ENCODE assay signal across 10 cellular contexts in the genomic region with DNA sequence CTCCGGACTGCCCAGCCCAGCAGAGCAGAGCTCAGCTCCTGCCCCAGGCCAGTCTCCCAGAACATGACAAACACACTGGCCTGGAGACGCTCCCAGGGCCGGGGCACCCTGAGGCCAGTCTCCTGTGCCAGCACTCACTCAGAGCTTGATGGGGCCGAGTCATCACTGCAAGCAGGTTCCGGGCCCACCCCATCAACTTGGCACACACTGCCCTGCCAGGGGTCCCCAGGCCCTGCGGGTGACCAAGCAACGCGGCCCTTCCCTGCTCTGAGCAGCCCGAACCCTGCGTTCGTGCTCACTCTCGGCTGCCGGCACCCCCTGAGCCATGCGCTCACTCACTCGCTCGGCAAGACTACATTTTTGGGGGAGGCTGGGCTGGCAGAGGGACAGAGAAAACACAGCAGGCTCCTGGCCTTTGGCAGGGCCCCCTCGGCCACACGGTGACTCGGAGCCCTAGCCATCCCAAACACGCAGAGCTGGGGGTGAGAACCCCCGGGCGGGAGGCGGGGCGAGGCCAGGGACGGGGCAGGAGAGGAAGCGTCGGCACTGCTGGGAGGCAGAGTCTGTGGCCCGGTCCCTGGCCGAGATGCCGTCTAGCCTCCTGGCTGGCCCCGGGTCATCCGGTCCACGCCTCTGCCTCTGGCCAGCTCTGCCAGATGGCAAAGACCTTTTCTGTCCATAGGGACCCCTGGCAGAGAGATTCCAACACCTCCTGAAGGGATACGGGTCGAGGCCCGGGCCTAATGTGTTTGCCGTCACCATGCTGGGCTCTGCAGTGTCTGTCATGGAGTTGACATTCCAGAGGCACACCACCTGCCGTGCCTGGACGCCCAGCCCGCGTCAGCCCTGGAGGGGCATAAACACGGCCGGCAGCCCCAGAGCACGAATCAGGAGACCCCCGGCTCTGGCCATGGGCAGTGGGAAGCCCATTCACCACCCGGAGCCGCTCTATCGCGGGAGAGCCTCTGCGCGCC.
DNase-seq lines count a peak whose midpoint lies in the region; TF ChIP-seq lines count a peak whose summit lies in the region.
"Had no signal": no experiment of that assay in that cellular context is flagged by ENCODE, and none has a peak within 500 bp of the region (broad histone marks: within the 10 kb centered on the region; RNA-seq: fewer than 3 reads in every experiment).

No MANE protein-coding gene starts in this region.

- no peaks in the 10 kb centered on the region for H3K36me3 Mint-ChIP-seq in chondrocyte (ENCODE audit: low read depth)

- H3K27me3 Mint-ChIP-seq in chondrocyte (ENCODE audit: low read depth), result no peaks in the 10 kb centered on the region

- H3K4me1 ChIP-seq in tibial nerve (peaks cover 0 to 53% (median 6%) of the 10 kb centered on the region in 4 donors), BE2C (no peaks in the 10 kb centered on the region; the same call in 1 of the 2 replicates)

- H3K4me1 Mint-ChIP-seq in chondrocyte (ENCODE audit: low read depth), result peaks cover 82% of the 10 kb centered on the region

- H3K36me3 ChIP-seq in tibial nerve (no peaks in the 10 kb centered on the region), BE2C (no peaks in the 10 kb centered on the region)
- H3K36me3 ChIP-seq: cardiac muscle cell had no signal

- TF ChIP-seq CTCF in chondrocyte (IDR thresholded peaks at IDR 0.05) (no peak), tibial nerve (IDR thresholded peaks at IDR 0.05) (no peak), BE2C (IDR thresholded peaks at IDR 0.05; ENCODE audit: low read depth, low read length) (no peak)

- TF ChIP-seq POLR2A in tibial nerve (IDR thresholded peaks at IDR 0.05), result no peak

- peak overlapping the region in 1 of 4 donors; percentile 29 for H3K27ac ChIP-seq in tibial nerve
- H3K27ac ChIP-seq: cardiac muscle cell had no signal

- peak overlapping the region; percentile 89 for H3K27ac Mint-ChIP-seq in chondrocyte (ENCODE audit: unreplicated experiment)

- H3K9me3 ChIP-seq in tibial nerve, result no peaks in the 10 kb centered on the region
- no peaks in the 10 kb centered on the region for H3K9me3 ChIP-seq in BE2C

- DNase-seq in HS-27A (ENCODE audit: low read depth) (peak; percentile 96), chondrocyte (ENCODE audit: low spot score) (no peak), kidney glomerular epithelial cell (lab: John Stamatoyannopoulos, UW) (peak; percentile 45), tibial nerve (ENCODE audit: low spot score in 2 of 2) (peak; percentile 21 to 25), BE2C (no peak), NCI-H69 (lab: John Stamatoyannopoulos, UW) (no peak), SKM-1 treated with dmso at 0.1 percent for 144 hours (lab: John Stamatoyannopoulos, UW; ENCODE audit: unreplicated experiment) (no peak)
- DNase-seq in activated CD4-positive, alpha-beta T cell treated with anti-CD3 and anti-CD28 coated beads for 4 hours, result no peak
- DNase-seq: NCI-H1694 treated with DMSO at 0.1 percent for 48 hours had no signal

- H3K27me3 ChIP-seq in tibial nerve (no peaks in the 10 kb centered on the region), BE2C (no peaks in the 10 kb centered on the region)
- H3K27me3 ChIP-seq: cardiac muscle cell had no signal

- H3K4me3 ChIP-seq in tibial nerve (no peak overlapping the region), BE2C (ENCODE audit: low read depth, low read length) (no peak overlapping the region)
- H3K4me3 ChIP-seq: cardiac muscle cell had no signal

- H3K4me3 Mint-ChIP-seq in chondrocyte (ENCODE audit: unreplicated experiment), result peak overlapping the region; percentile 25

- TF ChIP-seq EP300 in tibial nerve (IDR thresholded peaks at IDR 0.05), result no peak

- WGBS in tibial nerve, 2 donors, result 45 to 48% methylated on average over 33 to 39 of the region's 51 CpGs

- no peaks in the 10 kb centered on the region for H3K9me3 Mint-ChIP-seq in chondrocyte (ENCODE audit: low read depth)

Comparison
In these comparisons a context has a peak if more than half of its experiments do, and no peak if none do; other contexts are left out.
1. DNase-seq: peak in HS-27A (single experiment), kidney glomerular epithelial cell (single experiment) and tibial nerve (2 of 2); none in chondrocyte (single experiment), activated CD4-positive, alpha-beta T cell treated with anti-CD3 and anti-CD28 coated beads for 4 hours (0 of 2), BE2C (single experiment), NCI-H69 (single experiment) and SKM-1 treated with dmso at 0.1 percent for 144 hours (single experiment).